Comparison of ENCODE assay signal across 16 cellular contexts in the genomic region with DNA sequence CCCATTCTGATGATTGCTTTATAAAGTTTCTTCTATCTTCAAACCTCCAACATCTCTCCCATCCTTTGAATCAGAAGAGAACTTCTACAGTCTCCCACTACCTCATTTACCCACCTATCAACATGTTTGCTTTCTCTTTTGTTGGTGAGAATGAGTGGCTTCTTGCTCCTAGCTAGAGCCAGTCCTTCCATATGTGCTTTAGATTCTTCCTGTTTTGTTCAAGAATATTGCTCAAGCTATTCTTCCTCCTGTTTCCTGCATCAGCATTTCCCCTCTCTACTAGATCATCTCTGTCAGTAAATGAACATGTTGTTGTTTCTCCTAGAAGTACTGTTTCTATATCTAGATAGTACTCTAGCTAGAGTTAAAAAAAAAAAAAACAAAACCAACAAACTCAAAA. TPM values are rescaled to one million over a fixed set of nuclear protein-coding genes. Genes with fewer than 3 reads are reported as not detected.
DNase-seq lines count a peak whose midpoint lies in the region; ATAC-seq, FAIRE-seq and TF ChIP-seq lines count a peak whose summit lies in the region.
"Had no signal": no experiment of that assay in that cellular context is flagged by ENCODE, and none has a peak within 500 bp of the region (broad histone marks: within the 10 kb centered on the region; RNA-seq: fewer than 3 reads in every experiment).

No MANE protein-coding gene starts in this region.

- no peaks in the 10 kb centered on the region; the same call in 1 of the 2 replicates for H4K20me1 ChIP-seq in HepG2 (ENCODE audit: insufficient read depth, low read length)

- H3K27me3 ChIP-seq in right lobe of liver (no peaks in the 10 kb centered on the region), HepG2 (ENCODE audit: control insufficient read depth in 1 of 2, insufficient read depth in 2 of 2, low read length in 2 of 2) (no peaks in the 10 kb centered on the region), endodermal cell (ENCODE audit: control insufficient read depth, insufficient read depth, low read length, poor library complexity, severe bottlenecking) (no peaks in the 10 kb centered on the region)

- H3K9me3 ChIP-seq in right lobe of liver = no peaks in the 10 kb centered on the region
- H3K9me3 ChIP-seq in HepG2 (ENCODE audit: low read length) = no peaks in the 10 kb centered on the region
- no peaks in the 10 kb centered on the region for H3K9me3 ChIP-seq in T-helper 17 cell (ENCODE audit: control insufficient read depth, low read length, poor library complexity, severe bottlenecking)
- H3K9me3 ChIP-seq in endodermal cell (ENCODE audit: control insufficient read depth, low read length) = no peaks in the 10 kb centered on the region
- H3K9me3 ChIP-seq: HAP-1 had no signal

- TF ChIP-seq POLR2A in right lobe of liver (IDR thresholded peaks at IDR 0.05) (peak; percentile 12), HepG2 (IDR thresholded peaks at IDR 0.05; ENCODE audit: insufficient read depth in 1 of 2, low read depth in 2 of 2, low read length in 2 of 2) (no peak)

- in situ Hi-C loops in HepG2 (cut with HindIII; ENCODE audit: extremely low pct_ligation_motif_present, low pct_unique_long_range_greater_than_20kb) = no loop called here

- H3K4me3 ChIP-seq in right lobe of liver (no peak overlapping the region), HepG2 (replicated peaks in 1 of 3; ENCODE audit: insufficient read depth in 1 of 3, low read depth in 2 of 3, low read length in 3 of 3) (no peak overlapping the region), urinary bladder (ENCODE audit: low read depth, low read length) (no peak overlapping the region), endodermal cell (ENCODE audit: low read length) (no peak overlapping the region)
- H3K4me3 ChIP-seq: HAP-1 had no signal

- H3K9me3 Mint-ChIP-seq in endodermal cell (no peaks in the 10 kb centered on the region), Calu3 (ENCODE audit: low read depth, unreplicated experiment) (no peaks in the 10 kb centered on the region)
- H3K9me3 Mint-ChIP-seq: activated naive CD4-positive, alpha-beta T cell treated with anti-CD3 and anti-CD28 coated beads, Interleukin-2, amount 50 U/mL, for 24 hours had no signal

- H3K79me2 ChIP-seq in HepG2 (ENCODE audit: insufficient read depth, low read length) = peaks cover 52% of the 10 kb centered on the region

- CTCF ChIA-PET in HepG2 (lab: Yijun Ruan, JAX; ENCODE audit: low intra/inter-chr PET ratio, low total read pairs) (no interaction called here), Calu3 (lab: Charles Lee) (interaction anchor here (0.7 kb wide), 1 partner anchor 160 kb away, joined by 3 read pairs; no protein-coding TSS in a partner anchor)

- peaks cover 0 to 24% (median 11%) of the 10 kb centered on the region in 4 donors for H3K4me1 ChIP-seq in right lobe of liver
- H3K4me1 ChIP-seq in HepG2 (ENCODE audit: insufficient read depth, low read length) = peaks cover 12% of the 10 kb centered on the region
- H3K4me1 ChIP-seq in urinary bladder (ENCODE audit: insufficient read depth) = no peaks in the 10 kb centered on the region
- no peaks in the 10 kb centered on the region for H3K4me1 ChIP-seq in endodermal cell (ENCODE audit: control insufficient read depth, insufficient read depth, low read length)

- DNase-seq in right lobe of liver (no peak), HepG2 (ENCODE audit: low spot score) (no peak), T-helper 17 cell (no peak), left lobe of liver (ENCODE audit: low spot score) (no peak), COLO829 (ENCODE audit: low spot score) (no peak), endodermal cell (no peak), Calu3 (no peak)
- DNase-seq: ACHN, islet precursor cell, NCI-H187 treated with DMSO at 0.1 percent for 48 hours, occipital lobe had no signal

- TF ChIP-seq EP300 in HepG2 (IDR thresholded peaks at IDR 0.05; ENCODE audit: low read depth in 2 of 2, low read length in 2 of 2) (no peak), HepG2 (CRISPR knock-in tag; IDR thresholded peaks at IDR 0.05; ENCODE audit: borderline replicate concordance) (no peak)

- TF ChIP-seq RAD21 in HepG2 (CRISPR knock-in tag; IDR thresholded peaks at IDR 0.05) = no peak

- peaks cover 5% of the 10 kb centered on the region for H3K36me3 Mint-ChIP-seq in T-helper 17 cell (ENCODE audit: low read depth)
- H3K36me3 Mint-ChIP-seq in endodermal cell (ENCODE audit: low read depth) = no peaks in the 10 kb centered on the region
- H3K36me3 Mint-ChIP-seq in Calu3 (ENCODE audit: insufficient read depth, unreplicated experiment) = no peaks in the 10 kb centered on the region

- TF ChIP-seq CTCF in right lobe of liver (IDR thresholded peaks at IDR 0.05) (no peak), HepG2 (CRISPR knock-in tag; IDR thresholded peaks at IDR 0.05) (no peak), endodermal cell (conservative IDR thresholded peaks at IDR 0.05) (no peak), Calu3 (IDR thresholded peaks at IDR 0.05; ENCODE audit: unreplicated experiment) (no peak)

- intact Hi-C loops in right lobe of liver (cut with DNase I) (no loop called here), HepG2 (cut with micrococcal nuclease; ENCODE audit: unreplicated experiment) (no loop called here), Calu3 (cut with micrococcal nuclease; ENCODE audit: unreplicated experiment) (no loop called here)

- no peak for FAIRE-seq in HepG2 (lab: Jason Lieb, UNC)
- FAIRE-seq: colon, HTR-8/SVneo had no signal

- H3K4me3 Mint-ChIP-seq in T-helper 17 cell (no peak overlapping the region), endodermal cell (no peak overlapping the region), Calu3 (ENCODE audit: low read depth, unreplicated experiment) (no peak overlapping the region)
- H3K4me3 Mint-ChIP-seq: activated naive CD4-positive, alpha-beta T cell treated with anti-CD3 and anti-CD28 coated beads, Interleukin-2, amount 50 U/mL, for 24 hours had no signal

- H3K4me2 ChIP-seq in HepG2 (ENCODE audit: low read depth, low read length) = no peak overlapping the region

- H3K36me3 ChIP-seq in right lobe of liver (no peaks in the 10 kb centered on the region), HepG2 (replicated peaks in 1 of 2; ENCODE audit: control insufficient read depth in 1 of 2, insufficient read depth in 2 of 2, low read length in 2 of 2) (no peaks in the 10 kb centered on the region), urinary bladder (ENCODE audit: insufficient read depth) (no peaks in the 10 kb centered on the region), endodermal cell (ENCODE audit: control insufficient read depth, insufficient read depth, low read length) (no peaks in the 10 kb centered on the region)

- H2AFZ ChIP-seq in HepG2 (ENCODE audit: low read length) = no peak overlapping the region

- no peaks in the 10 kb centered on the region for H3K27me3 Mint-ChIP-seq in T-helper 17 cell
- no peaks in the 10 kb centered on the region for H3K27me3 Mint-ChIP-seq in endodermal cell (ENCODE audit: insufficient read depth)
- no peaks in the 10 kb centered on the region for H3K27me3 Mint-ChIP-seq in Calu3 (ENCODE audit: unreplicated experiment)
- H3K27me3 Mint-ChIP-seq: activated naive CD4-positive, alpha-beta T cell treated with anti-CD3 and anti-CD28 coated beads, Interleukin-2, amount 50 U/mL, for 24 hours had no signal

- BruUV-seq in HepG2 (replicated peaks; lab: Mats Ljungman, UMichigan) (no TSS peak), Calu3 (replicated peaks; lab: Mats Ljungman, UMichigan) (no TSS peak)

- H3K27ac Mint-ChIP-seq in T-helper 17 cell (no peak overlapping the region), endodermal cell (no peak overlapping the region), Calu3 (ENCODE audit: unreplicated experiment) (no peak overlapping the region)
- H3K27ac Mint-ChIP-seq: activated naive CD4-positive, alpha-beta T cell treated with anti-CD3 and anti-CD28 coated beads, Interleukin-2, amount 50 U/mL, for 24 hours had no signal

- peaks cover 29% of the 10 kb centered on the region for H3K4me1 Mint-ChIP-seq in T-helper 17 cell
- no peaks in the 10 kb centered on the region for H3K4me1 Mint-ChIP-seq in endodermal cell
- no peaks in the 10 kb centered on the region for H3K4me1 Mint-ChIP-seq in Calu3 (ENCODE audit: low read depth, unreplicated experiment)

- H3K9ac ChIP-seq in HepG2 (ENCODE audit: insufficient read depth, low read depth, low read length) (no peak overlapping the region), endodermal cell (ENCODE audit: extremely low read depth, low read length, poor library complexity, severe bottlenecking) (no peak overlapping the region)

- H3K27ac ChIP-seq in right lobe of liver (peak overlapping the region in 1 of 3 donors; percentile 17), HepG2 (ENCODE audit: extremely low read length, insufficient read depth, low read length) (no peak overlapping the region), urinary bladder (ENCODE audit: low read depth) (peak overlapping the region; percentile 23), endodermal cell (ENCODE audit: low read depth, low read length) (no peak overlapping the region)

- POLR2A ChIA-PET in HepG2 (lab: Yijun Ruan, JAX) = no interaction called here

- peak; percentile 50 to 78 (median 72) for ATAC-seq in right lobe of liver
- no peak for ATAC-seq in HepG2
- ATAC-seq in T-helper 17 cell = peak; percentile 48
- peak; percentile 32 for ATAC-seq in left lobe of liver

RNA-seq across cellular contexts. Expression of a gene that starts 6.3 kb away (rescaled TPM):
- total RNA-seq in right lobe of liver (10 to 100 TPM; 16.5 to 24.4 (median 20.4) TPM), HepG2 (2016; rRNA removed; fragmentation: Illumina TruSeq; extraction: Trizol) (10.5 and 13.2 TPM in 2 replicates), T-helper 17 cell (10 to 100 TPM; 17.0 to 18.6 TPM), left lobe of liver (14.4 TPM), urinary bladder (39.4 TPM), endodermal cell (10 to 100 TPM; 14.4 to 19.8 TPM), Calu3 (2022) (35.3 and 36.5 TPM in 2 replicates)
- 1.8 TPM in 2 replicates for total RNA-seq in HepG2 (2016; cell fraction: cytosol; rRNA removed; fragmentation: Illumina TruSeq; extraction: Trizol; ENCODE audit: low read depth)
- total RNA-seq in HepG2 (2016; cell fraction: insoluble cytoplasmic fraction; rRNA removed; fragmentation: Illumina TruSeq; extraction: Trizol) = 9.5 and 13.6 TPM in 2 replicates
- total RNA-seq in HepG2 (2016; cell fraction: membrane; rRNA removed; fragmentation: Illumina TruSeq; extraction: Trizol) = 3.0 and 3.7 TPM in 2 replicates
- 17.5 and 19.5 TPM in 2 replicates for total RNA-seq in HepG2 (2016; cell fraction: nucleus; rRNA removed; fragmentation: Illumina TruSeq; extraction: Trizol)
- polyA plus RNA-seq in HepG2 (2011; rRNA removed) (12.9 and 14.5 TPM in 2 replicates), urinary bladder (13.0 TPM)
- 7.9 and 12.5 TPM in 2 replicates for polyA plus RNA-seq in HepG2 (2011; cell fraction: cytosol; rRNA removed)
- 3.8 and 5.4 TPM in 2 replicates for polyA plus RNA-seq in HepG2 (2011; cell fraction: nucleus; rRNA removed)
- polyA plus RNA-seq in HepG2 (2012) = 12.0 and 12.6 TPM in 2 replicates
- polyA plus RNA-seq in HepG2 (2016; cell fraction: cytosol; fragmentation: Illumina TruSeq; extraction: Trizol; ENCODE audit: low read depth) = 0.79 and 0.95 TPM in 2 replicates
- 8.2 and 8.6 TPM in 2 replicates for polyA plus RNA-seq in HepG2 (2016; cell fraction: insoluble cytoplasmic fraction; fragmentation: Illumina TruSeq; extraction: Trizol; ENCODE audit: low read depth)
- 1.6 and 2.6 TPM in 2 replicates for polyA plus RNA-seq in HepG2 (2016; cell fraction: membrane; fragmentation: Illumina TruSeq; extraction: Trizol; ENCODE audit: low read depth)
- 15.9 and 18.8 TPM in 2 replicates for polyA plus RNA-seq in HepG2 (2016; cell fraction: nucleus; fragmentation: Illumina TruSeq; extraction: Trizol; ENCODE audit: insufficient read depth, low read depth)
- polyA minus RNA-seq in HepG2 (2011; rRNA and poly(A)+ RNA removed; ENCODE audit: low replicate concordance) = 16.3 and 37.0 TPM in 2 replicates
- polyA minus RNA-seq in HepG2 (2011; cell fraction: cytosol; rRNA and poly(A)+ RNA removed) = 11.0 and 13.5 TPM in 2 replicates
- polyA minus RNA-seq in HepG2 (2011; cell fraction: nucleus; rRNA and poly(A)+ RNA removed) = 26.9 and 31.3 TPM in 2 replicates
- polyA plus RNA-seq in endodermal cell (2013, experiment 1 of 2) = 20.1 TPM
- 20.4 TPM for polyA plus RNA-seq in endodermal cell (2013, experiment 2 of 2)

RNA-seq across cellular contexts. Expression of a gene that starts 22.8 kb away (rescaled TPM):
- total RNA-seq in right lobe of liver (1 to 10 TPM; 4.0 to 7.1 (median 4.7) TPM), HepG2 (2016; rRNA removed; fragmentation: Illumina TruSeq; extraction: Trizol) (36.7 and 38.9 TPM in 2 replicates), T-helper 17 cell (10 to 100 TPM; 17.2 to 24.8 TPM), left lobe of liver (4.8 TPM), urinary bladder (41.8 TPM), endodermal cell (10 to 100 TPM; 26.2 to 28.9 TPM), Calu3 (2022) (34.4 and 38.3 TPM in 2 replicates)
- total RNA-seq in HepG2 (2016; cell fraction: cytosol; rRNA removed; fragmentation: Illumina TruSeq; extraction: Trizol; ENCODE audit: low read depth) = 14.3 and 14.5 TPM in 2 replicates
- 35.6 and 46.0 TPM in 2 replicates for total RNA-seq in HepG2 (2016; cell fraction: insoluble cytoplasmic fraction; rRNA removed; fragmentation: Illumina TruSeq; extraction: Trizol)
- total RNA-seq in HepG2 (2016; cell fraction: membrane; rRNA removed; fragmentation: Illumina TruSeq; extraction: Trizol) = 26.7 and 28.3 TPM in 2 replicates
- total RNA-seq in HepG2 (2016; cell fraction: nucleus; rRNA removed; fragmentation: Illumina TruSeq; extraction: Trizol) = 21.1 and 25.5 TPM in 2 replicates
- polyA plus RNA-seq in HepG2 (2011; rRNA removed) (33.8 and 37.1 TPM in 2 replicates), urinary bladder (27.9 TPM)
- 24.9 and 28.8 TPM in 2 replicates for polyA plus RNA-seq in HepG2 (2011; cell fraction: cytosol; rRNA removed)
- polyA plus RNA-seq in HepG2 (2011; cell fraction: nucleus; rRNA removed) = 31.1 and 32.0 TPM in 2 replicates
- polyA plus RNA-seq in HepG2 (2012) = 27.3 and 33.7 TPM in 2 replicates
- 15.2 and 18.8 TPM in 2 replicates for polyA plus RNA-seq in HepG2 (2016; cell fraction: cytosol; fragmentation: Illumina TruSeq; extraction: Trizol; ENCODE audit: low read depth)
- 43.1 and 44.3 TPM in 2 replicates for polyA plus RNA-seq in HepG2 (2016; cell fraction: insoluble cytoplasmic fraction; fragmentation: Illumina TruSeq; extraction: Trizol; ENCODE audit: low read depth)
- polyA plus RNA-seq in HepG2 (2016; cell fraction: membrane; fragmentation: Illumina TruSeq; extraction: Trizol; ENCODE audit: low read depth) = 25.1 and 26.7 TPM in 2 replicates
- 36.8 and 39.4 TPM in 2 replicates for polyA plus RNA-seq in HepG2 (2016; cell fraction: nucleus; fragmentation: Illumina TruSeq; extraction: Trizol; ENCODE audit: insufficient read depth, low read depth)
- 15.3 and 23.4 TPM in 2 replicates for polyA minus RNA-seq in HepG2 (2011; rRNA and poly(A)+ RNA removed; ENCODE audit: low replicate concordance)
- 9.5 and 11.6 TPM in 2 replicates for polyA minus RNA-seq in HepG2 (2011; cell fraction: cytosol; rRNA and poly(A)+ RNA removed)
- 16.8 and 16.9 TPM in 2 replicates for polyA minus RNA-seq in HepG2 (2011; cell fraction: nucleus; rRNA and poly(A)+ RNA removed)
- 38.1 TPM for polyA plus RNA-seq in endodermal cell (2013, experiment 1 of 2)
- polyA plus RNA-seq in endodermal cell (2013, experiment 2 of 2) = 33.2 TPM

RNA-seq across cellular contexts. Expression of a gene that starts 51.1 kb away (rescaled TPM):
- under 1 TPM; 0.14 to 0.99 (median 0.37) TPM for total RNA-seq in right lobe of liver
- total RNA-seq in HepG2 (2016; rRNA removed; fragmentation: Illumina TruSeq; extraction: Trizol) = 0.11 TPM in 1 of 2 replicates, not detected in the other
- total RNA-seq in HepG2 (2016; cell fraction: cytosol; rRNA removed; fragmentation: Illumina TruSeq; extraction: Trizol; ENCODE audit: low read depth) = not detected in 2 replicates
- total RNA-seq in HepG2 (2016; cell fraction: insoluble cytoplasmic fraction; rRNA removed; fragmentation: Illumina TruSeq; extraction: Trizol) = 0.13 and 0.18 TPM in 2 replicates
- total RNA-seq in HepG2 (2016; cell fraction: membrane; rRNA removed; fragmentation: Illumina TruSeq; extraction: Trizol) = 0.12 and 0.14 TPM in 2 replicates
- total RNA-seq in HepG2 (2016; cell fraction: nucleus; rRNA removed; fragmentation: Illumina TruSeq; extraction: Trizol) = 0.19 TPM in 1 of 2 replicates, not detected in the other
- polyA plus RNA-seq in HepG2 (2011; rRNA removed) = 0.03 and 0.08 TPM in 2 replicates
- polyA plus RNA-seq in HepG2 (2011; cell fraction: cytosol; rRNA removed) = 0.08 TPM in 1 of 2 replicates, not detected in the other
- 0.10 TPM in 1 of 2 replicates, not detected in the other for polyA plus RNA-seq in HepG2 (2011; cell fraction: nucleus; rRNA removed)
- polyA plus RNA-seq in HepG2 (2012) = 0.07 TPM in 1 of 2 replicates, not detected in the other
- polyA plus RNA-seq in HepG2 (2016; cell fraction: cytosol; fragmentation: Illumina TruSeq; extraction: Trizol; ENCODE audit: low read depth) = 0.06 and 0.07 TPM in 2 replicates
- polyA plus RNA-seq in HepG2 (2016; cell fraction: insoluble cytoplasmic fraction; fragmentation: Illumina TruSeq; extraction: Trizol; ENCODE audit: low read depth) = 0.11 and 0.14 TPM in 2 replicates
- 0.19 TPM in 1 of 2 replicates, not detected in the other for polyA plus RNA-seq in HepG2 (2016; cell fraction: membrane; fragmentation: Illumina TruSeq; extraction: Trizol; ENCODE audit: low read depth)
- 0.23 TPM in 1 of 2 replicates, not detected in the other for polyA plus RNA-seq in HepG2 (2016; cell fraction: nucleus; fragmentation: Illumina TruSeq; extraction: Trizol; ENCODE audit: insufficient read depth, low read depth)
- 0.14 TPM in 1 of 2 replicates, not detected in the other for polyA minus RNA-seq in HepG2 (2011; rRNA and poly(A)+ RNA removed; ENCODE audit: low replicate concordance)
- polyA minus RNA-seq in HepG2 (2011; cell fraction: cytosol; rRNA and poly(A)+ RNA removed) = not detected in 2 replicates
- polyA minus RNA-seq in HepG2 (2011; cell fraction: nucleus; rRNA and poly(A)+ RNA removed) = 0.26 TPM in 1 of 2 replicates, not detected in the other
- under 1 TPM; 0.16 to 0.60 TPM for total RNA-seq in T-helper 17 cell
- 0.53 TPM for total RNA-seq in left lobe of liver
- total RNA-seq in urinary bladder = 3.6 TPM
- 1.1 TPM for polyA plus RNA-seq in urinary bladder
- under 1 TPM; 0.22 to 0.51 TPM for total RNA-seq in endodermal cell
- polyA plus RNA-seq in endodermal cell (2013, experiment 1 of 2) = not detected
- not detected for polyA plus RNA-seq in endodermal cell (2013, experiment 2 of 2)
- 1.8 and 1.9 TPM in 2 replicates for total RNA-seq in Calu3 (2022)
